22 cellular contexts compared by ENCODE assay signal in the genomic region with DNA sequence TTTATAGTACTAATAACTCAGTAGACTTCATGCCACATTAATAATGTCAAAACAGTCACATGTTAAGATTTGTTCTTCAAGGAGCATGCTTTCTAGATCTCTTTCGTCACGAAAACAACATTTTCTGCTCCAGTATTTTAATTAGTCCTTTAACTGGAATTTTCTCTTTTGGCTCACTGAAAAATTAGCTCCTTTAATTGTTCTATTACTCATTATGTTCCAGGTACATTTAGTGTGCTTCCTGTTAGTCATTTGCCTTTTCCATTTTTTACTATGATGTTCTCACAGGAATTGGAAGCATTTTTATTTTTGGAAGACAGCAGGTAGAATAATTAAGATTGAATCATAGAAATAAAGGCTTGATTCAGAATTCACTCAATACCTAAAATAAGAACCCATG.
DNase-seq lines count a peak whose midpoint lies in the region; ATAC-seq and TF ChIP-seq lines count a peak whose summit lies in the region.
"Had no signal": no experiment of that assay in that cellular context is flagged by ENCODE, and none has a peak within 500 bp of the region (broad histone marks: within the 10 kb centered on the region; RNA-seq: fewer than 3 reads in every experiment).

No MANE protein-coding gene starts in this region.

- H3K36me3 Mint-ChIP-seq in activated naive CD4-positive, alpha-beta T cell treated with anti-CD3 and anti-CD28 coated beads, Interleukin-2, amount 10 ng/mL, durations not matched to agents 7 days and 5 days = peaks cover 2% of the 10 kb centered on the region
- no peaks in the 10 kb centered on the region for H3K36me3 Mint-ChIP-seq in activated CD4-positive, alpha-beta memory T cell treated with anti-CD3 and anti-CD28 coated beads, Interleukin-2, amount 10 ng/mL, durations not matched to agents 7 days and 5 days (ENCODE audit: low read depth)

- H3K36me3 ChIP-seq in mammary epithelial cell (ENCODE audit: insufficient read depth, low read length) (no peaks in the 10 kb centered on the region), breast epithelium (no peaks in the 10 kb centered on the region), skeletal muscle satellite cell (ENCODE audit: insufficient read depth, low read length) (no peaks in the 10 kb centered on the region)
- H3K36me3 ChIP-seq: Peyer's patch, SJSA1 had no signal

- H3K27me3 ChIP-seq in mammary epithelial cell (ENCODE audit: insufficient read depth, low read length) = no peaks in the 10 kb centered on the region
- H3K27me3 ChIP-seq in breast epithelium = no peaks in the 10 kb centered on the region
- no peaks in the 10 kb centered on the region for H3K27me3 ChIP-seq in foreskin keratinocyte
- H3K27me3 ChIP-seq in skeletal muscle satellite cell (ENCODE audit: control insufficient read depth, insufficient read depth, low read length) = no peaks in the 10 kb centered on the region
- H3K27me3 ChIP-seq: Peyer's patch, SJSA1 had no signal

- H3K9me3 ChIP-seq in mammary epithelial cell (replicated peaks; ENCODE audit: insufficient read depth, low read length) (no peaks in the 10 kb centered on the region), breast epithelium (peaks cover 8 to 21% of the 10 kb centered on the region in 2 donors), skeletal muscle satellite cell (replicated peaks; ENCODE audit: low read length) (no peaks in the 10 kb centered on the region)
- H3K9me3 ChIP-seq: Peyer's patch, SJSA1 had no signal

- H3K9me3 Mint-ChIP-seq in activated naive CD4-positive, alpha-beta T cell treated with anti-CD3 and anti-CD28 coated beads, Interleukin-2, amount 10 ng/mL, durations not matched to agents 7 days and 5 days = peaks cover 7% of the 10 kb centered on the region
- H3K9me3 Mint-ChIP-seq in activated CD4-positive, alpha-beta memory T cell treated with anti-CD3 and anti-CD28 coated beads, Interleukin-2, amount 10 ng/mL, durations not matched to agents 7 days and 5 days = no peaks in the 10 kb centered on the region

- no peak overlapping the region for H2AFZ ChIP-seq in mammary epithelial cell (ENCODE audit: low read depth, low read length)

- CTCF ChIA-PET in mammary epithelial cell (lab: Charles Lee; ENCODE audit: low non-redundant PET) = interaction anchor here (0.5 to 0.6 kb wide), 2 partner anchors 12 to 618 kb away, joined by 3 read pairs; a partner anchor contains a TSS
- CTCF ChIA-PET in activated naive CD4-positive, alpha-beta T cell treated with anti-CD3 and anti-CD28 coated beads, Interleukin-2, amount 10 ng/mL, durations not matched to agents 7 days and 5 days (lab: Charles Lee) = no interaction called here
- CTCF ChIA-PET in activated CD4-positive, alpha-beta memory T cell treated with anti-CD3 and anti-CD28 coated beads, Interleukin-2, amount 10 ng/mL, durations not matched to agents 7 days and 5 days (lab: Charles Lee) = no interaction called here

- H3K4me3 ChIP-seq in mammary epithelial cell (replicated peaks in 1 of 3; ENCODE audit: insufficient read depth in 1 of 3, low read depth in 2 of 3, low read length in 3 of 3) (peak overlapping the region in 1 of 3 experiments; percentile 17), breast epithelium (no peak overlapping the region), skeletal muscle satellite cell (ENCODE audit: low read length) (no peak overlapping the region)
- H3K4me3 ChIP-seq: Peyer's patch, SJSA1 had no signal

- in situ Hi-C loops in mammary epithelial cell (cut with MboI; ENCODE audit: low sequenced_read_pairs in 2 of 2) = no loop called here

- H3K4me1 ChIP-seq in mammary epithelial cell (ENCODE audit: insufficient read depth, low read length) (peaks cover 21% of the 10 kb centered on the region), breast epithelium (no peaks in the 10 kb centered on the region), foreskin keratinocyte (peaks cover 23% of the 10 kb centered on the region), skeletal muscle satellite cell (ENCODE audit: control insufficient read depth, insufficient read depth, low read length) (peaks cover 16% of the 10 kb centered on the region)
- H3K4me1 ChIP-seq: Peyer's patch, SJSA1 had no signal

- no peaks in the 10 kb centered on the region for H3K27me3 Mint-ChIP-seq in activated naive CD4-positive, alpha-beta T cell treated with anti-CD3 and anti-CD28 coated beads, Interleukin-2, amount 10 ng/mL, durations not matched to agents 7 days and 5 days
- H3K27me3 Mint-ChIP-seq in activated CD4-positive, alpha-beta memory T cell treated with anti-CD3 and anti-CD28 coated beads, Interleukin-2, amount 10 ng/mL, durations not matched to agents 7 days and 5 days = no peaks in the 10 kb centered on the region
- H3K27me3 Mint-ChIP-seq: CD8-positive, alpha-beta memory T cell had no signal

- H3K27ac ChIP-seq in mammary epithelial cell (ENCODE audit: insufficient read depth, low read depth, low read length) (peak overlapping the region; percentile 74), breast epithelium (no peak overlapping the region), foreskin keratinocyte (peak overlapping the region; percentile 65)
- H3K27ac ChIP-seq: 22Rv1, KMS-11, Peyer's patch, SJSA1 had no signal

- BruUV-seq in mammary epithelial cell (replicated peaks; lab: Mats Ljungman, UMichigan) = no TSS peak

- H3K4me1 Mint-ChIP-seq in activated naive CD4-positive, alpha-beta T cell treated with anti-CD3 and anti-CD28 coated beads, Interleukin-2, amount 10 ng/mL, durations not matched to agents 7 days and 5 days = no peaks in the 10 kb centered on the region
- H3K4me1 Mint-ChIP-seq in activated CD4-positive, alpha-beta memory T cell treated with anti-CD3 and anti-CD28 coated beads, Interleukin-2, amount 10 ng/mL, durations not matched to agents 7 days and 5 days = no peaks in the 10 kb centered on the region
- H3K4me1 Mint-ChIP-seq: CD8-positive, alpha-beta memory T cell had no signal

- H3K4me2 ChIP-seq in mammary epithelial cell (ENCODE audit: insufficient read depth, low read depth, low read length) (peak overlapping the region; percentile 46), skeletal muscle satellite cell (ENCODE audit: low read length) (peak overlapping the region; percentile 10)
- H3K4me2 ChIP-seq: KMS-11 had no signal

- H3K9ac ChIP-seq in mammary epithelial cell (ENCODE audit: insufficient read depth, low read length) (no peak overlapping the region), skeletal muscle satellite cell (ENCODE audit: low read depth, low read length) (no peak overlapping the region)
- H3K9ac ChIP-seq: KMS-11 had no signal

- intact Hi-C loops in mammary epithelial cell (cut with micrococcal nuclease) (no loop called here), breast epithelium (cut with DNase I; ENCODE audit: low total_unique reads) (no loop called here)

- no peak for TF ChIP-seq POLR2A in breast epithelium (IDR thresholded peaks at IDR 0.05)

- no peak overlapping the region for H3K4me3 Mint-ChIP-seq in activated naive CD4-positive, alpha-beta T cell treated with anti-CD3 and anti-CD28 coated beads, Interleukin-2, amount 10 ng/mL, durations not matched to agents 7 days and 5 days
- no peak overlapping the region for H3K4me3 Mint-ChIP-seq in activated CD4-positive, alpha-beta memory T cell treated with anti-CD3 and anti-CD28 coated beads, Interleukin-2, amount 10 ng/mL, durations not matched to agents 7 days and 5 days
- H3K4me3 Mint-ChIP-seq: CD8-positive, alpha-beta memory T cell had no signal

- WGBS in mammary epithelial cell (ENCODE audit: low coverage, missing lambda C conversion rate) = 0% methylated on average over 2 of the region's 2 CpGs

- TF ChIP-seq CTCF in mammary epithelial cell (conservative IDR thresholded peaks at IDR 0.05 in 1 of 2, IDR thresholded peaks at IDR 0.05 in 1 of 2; ENCODE audit: extremely low read depth in 1 of 2, insufficient read depth in 1 of 2, low read depth in 1 of 2, low read length in 2 of 2) (no peak), breast epithelium (IDR thresholded peaks at IDR 0.05) (no peak), foreskin keratinocyte (conservative IDR thresholded peaks at IDR 0.05) (no peak)

- no peak overlapping the region for H3K27ac Mint-ChIP-seq in activated naive CD4-positive, alpha-beta T cell treated with anti-CD3 and anti-CD28 coated beads, Interleukin-2, amount 10 ng/mL, durations not matched to agents 7 days and 5 days
- no peak overlapping the region for H3K27ac Mint-ChIP-seq in activated CD4-positive, alpha-beta memory T cell treated with anti-CD3 and anti-CD28 coated beads, Interleukin-2, amount 10 ng/mL, durations not matched to agents 7 days and 5 days
- H3K27ac Mint-ChIP-seq: CD8-positive, alpha-beta memory T cell had no signal

- dilution Hi-C loops in mammary epithelial cell (cut with HindIII; ENCODE audit: low sequenced_read_pairs) = no loop called here

- H3K79me2 ChIP-seq in mammary epithelial cell (ENCODE audit: insufficient read depth, low read length) = no peaks in the 10 kb centered on the region

- DNase-seq in mammary epithelial cell (peak; percentile 52), breast epithelium (ENCODE audit: low spot score in 2 of 2) (no peak), dermis blood vessel endothelial cell (peak; percentile 10), foreskin keratinocyte (peak; percentile 37 to 64), DMS79 (lab: John Stamatoyannopoulos, UW) (no peak)
- DNase-seq in activated naive CD4-positive, alpha-beta T cell treated with anti-CD3 and anti-CD28 coated beads, Interleukin-2, amount 10 ng/mL, durations not matched to agents 7 days and 5 days = no peak
- no peak for DNase-seq in activated CD4-positive, alpha-beta memory T cell treated with anti-CD3 and anti-CD28 coated beads, Interleukin-2, amount 10 ng/mL, durations not matched to agents 7 days and 5 days
- DNase-seq: AML-193; C1 segment of cervical spinal cord; CD8-positive, alpha-beta memory T cell; EL; NCI-H1105; NCI-H2029 treated with DMSO at 0.1 percent for 48 hours; NCI-H345; NCI-H774; NK-92 treated with Interleukin-12 subunit alpha and Interleukin-12 subunit beta, amount 100 ng/mL, for 24 hours; Peyer's patch had no signal

- POLR2A ChIA-PET in activated CD4-positive, alpha-beta memory T cell treated with anti-CD3 and anti-CD28 coated beads, Interleukin-2, amount 10 ng/mL, durations not matched to agents 7 days and 5 days (lab: Charles Lee) = no interaction called here

- H4K20me1 ChIP-seq in mammary epithelial cell (ENCODE audit: insufficient read depth, low read length) = no peaks in the 10 kb centered on the region

- peak; percentile 60 for ATAC-seq in foreskin keratinocyte
- ATAC-seq: Right ventricle myocardium inferior had no signal

Comparison
In these comparisons a context has a peak if more than half of its experiments do, and no peak if none do; other contexts are left out.
1. DNase-seq: peak in mammary epithelial cell (single experiment), dermis blood vessel endothelial cell (single experiment) and foreskin keratinocyte (2 of 2); none in breast epithelium (0 of 2), activated naive CD4-positive, alpha-beta T cell treated with anti-CD3 and anti-CD28 coated beads, Interleukin-2, amount 10 ng/mL, durations not matched to agents 7 days and 5 days (single experiment), activated CD4-positive, alpha-beta memory T cell treated with anti-CD3 and anti-CD28 coated beads, Interleukin-2, amount 10 ng/mL, durations not matched to agents 7 days and 5 days (single experiment) and DMS79 (single experiment).
2. H3K27ac ChIP-seq: peak in mammary epithelial cell (single experiment) and foreskin keratinocyte (single experiment); none in breast epithelium (0 of 2).